In genomic region chr9:129655142-129655541, GRCh38 we compare ENCODE assay signal across 20 cellular contexts. TPM values are rescaled to one million over a fixed set of nuclear protein-coding genes. Genes with fewer than 3 reads are reported as not detected.
A peak's percentile ranks its signal among the peaks of the same experiment; 100 is the strongest.
DNase-seq lines count a peak whose midpoint lies in the region; ATAC-seq and TF ChIP-seq lines count a peak whose summit lies in the region.
"Had no signal": no experiment of that assay in that cellular context is flagged by ENCODE, and none has a peak within 500 bp of the region (broad histone marks: within the 10 kb centered on the region; RNA-seq: fewer than 3 reads in every experiment).

No MANE protein-coding gene starts in this region.

- H4K5ac ChIP-seq in IMR-90 (ENCODE audit: low read depth, low read length), result no peak overlapping the region

- H3K14ac ChIP-seq in IMR-90 (replicated peaks; ENCODE audit: low read depth, low read length) (no peak overlapping the region), neuronal stem cell (ENCODE audit: low read length) (no peak overlapping the region)

- TF ChIP-seq RAD21 in IMR-90 (IDR thresholded peaks at IDR 0.05; ENCODE audit: low read length), result no peak

- H3K4me1 ChIP-seq in BLaER1 (peaks cover 27% of the 10 kb centered on the region), IMR-90 (ENCODE audit: control insufficient read depth, insufficient read depth, low read length) (peaks cover 20% of the 10 kb centered on the region), neuronal stem cell (ENCODE audit: control insufficient read depth in 2 of 2, insufficient read depth in 1 of 2, low read depth in 1 of 2, low read length in 2 of 2) (peaks cover 0 to 5% of the 10 kb centered on the region in 2 donors)
- H3K4me1 ChIP-seq: HAP-1 had no signal

- H3K4me3 ChIP-seq in BLaER1 (no peak overlapping the region), IMR-90 (ENCODE audit: insufficient read depth, low read depth, low read length) (no peak overlapping the region), neuronal stem cell (ENCODE audit: low read length in 2 of 2) (no peak overlapping the region)
- H3K4me3 ChIP-seq: GM23248, HAP-1 had no signal

- CTCF ChIA-PET in IMR-90 (lab: Yijun Ruan, JAX), result interaction anchor here (0.7 kb wide), 1 partner anchor 68 kb away, joined by 3 read pairs; no protein-coding TSS in a partner anchor

- no peak overlapping the region for H3K27ac ChIP-seq in BLaER1
- no peak overlapping the region for H3K27ac ChIP-seq in IMR-90 (ENCODE audit: insufficient read depth, low read length)
- no peak overlapping the region for H3K27ac ChIP-seq in neuronal stem cell (replicated peaks; ENCODE audit: low read length)
- H3K27ac ChIP-seq: GM23248 had no signal

- H2BK20ac ChIP-seq in IMR-90 (ENCODE audit: low read depth, low read length), result no peak overlapping the region

- H2BK120ac ChIP-seq in IMR-90 (ENCODE audit: low read depth, low read length) (peak overlapping the region; percentile 60; the same call in 1 of the 2 replicates), neuronal stem cell (ENCODE audit: low read depth, low read length) (no peak overlapping the region)

- peak overlapping the region; percentile 21; the same call in 1 of the 2 replicates for H3K23ac ChIP-seq in IMR-90 (ENCODE audit: low read depth, low read length)
- peak overlapping the region; percentile 80 for H3K23ac ChIP-seq in neuronal stem cell (ENCODE audit: low read depth, low read length, poor library complexity)

- no peak for DNase-seq in IMR-90
- peak; percentile 66 for DNase-seq in left kidney (ENCODE audit: low read depth, low spot score)
- DNase-seq in neuronal stem cell (ENCODE audit: low spot score), result no peak
- DNase-seq in ecto neural progenitor cell (ENCODE audit: low spot score), result no peak
- DNase-seq in foreskin melanocyte, result no peak
- DNase-seq in left lobe of liver (ENCODE audit: low spot score), result no peak
- no peak for DNase-seq in activated CD8-positive, alpha-beta memory T cell treated with anti-CD3 and anti-CD28 coated beads for 24 hours
- DNase-seq: 8988T; C1 segment of cervical spinal cord; CD4-positive, CD25-positive, alpha-beta regulatory T cell; CD8-positive, alpha-beta memory T cell; COR-L47; GDM1; GM23248 had no signal

- H2AK5ac ChIP-seq in IMR-90 (ENCODE audit: low read depth, low read length), result peak overlapping the region; percentile 95
- no peak overlapping the region for H2AK5ac ChIP-seq in neuronal stem cell (ENCODE audit: low read depth, low read length)

- H2AFZ ChIP-seq in IMR-90 (replicated peaks; ENCODE audit: low read length, poor library complexity) (no peak overlapping the region), neuronal stem cell (ENCODE audit: low read length) (no peak overlapping the region)
- H2AFZ ChIP-seq: GM23248 had no signal

- no peak overlapping the region for H2AK9ac ChIP-seq in IMR-90 (replicated peaks; ENCODE audit: low read depth, low read length, poor library complexity)

- dilution Hi-C loops in IMR-90 (cut with HindIII; ENCODE audit: low sequenced_read_pairs, unreplicated experiment), result no loop called here

- ATAC-seq in IMR-90 (ENCODE audit: low read depth) (no peak), left lobe of liver (no peak)
- ATAC-seq: HepG2 had no signal

- WGBS in IMR-90 (ENCODE audit: extremely low coverage in 2 of 2, insufficient read length in 1 of 2), 2 experiments, result 97% methylated on average over 4 of the region's 7 CpGs; no CpG with 5 or more reads in 1 of the 2 experiments
- WGBS in neuronal stem cell (ENCODE audit: extremely low coverage in 2 of 2, insufficient read length in 2 of 2, insufficient replicate concordance in 1 of 2), 2 donors, result no CpG with 5 or more reads among the region's 7 CpGs

- H4K20me1 ChIP-seq in BLaER1 (no peaks in the 10 kb centered on the region; the same call in 1 of the 2 replicates), IMR-90 (ENCODE audit: insufficient read depth, low read length) (no peaks in the 10 kb centered on the region; the same call in 1 of the 2 replicates)

- in situ Hi-C loops in IMR-90 (cut with MboI; ENCODE audit: low sequenced_read_pairs), result no loop called here

- BruUV-seq in IMR-90 (replicated peaks; lab: Mats Ljungman, UMichigan), result no TSS peak

- H3K18ac ChIP-seq in IMR-90 (ENCODE audit: low read depth, low read length) (no peak overlapping the region), neuronal stem cell (ENCODE audit: low read length) (no peak overlapping the region)

- H3K9me3 ChIP-seq in BLaER1 (no peaks in the 10 kb centered on the region), IMR-90 (ENCODE audit: control insufficient read depth, insufficient read depth, low read length) (no peaks in the 10 kb centered on the region), neuronal stem cell (replicated peaks in 1 of 2; ENCODE audit: control insufficient read depth in 2 of 2, insufficient read depth in 1 of 2, low read depth in 1 of 2, low read length in 2 of 2) (peaks cover 0 to 4% of the 10 kb centered on the region in 2 donors)
- H3K9me3 ChIP-seq: HAP-1 had no signal

- H2BK5ac ChIP-seq in IMR-90 (ENCODE audit: low read depth, low read length, poor library complexity, severe bottlenecking) (no peak overlapping the region), neuronal stem cell (ENCODE audit: low read length) (no peak overlapping the region)

- H4K91ac ChIP-seq in IMR-90 (ENCODE audit: insufficient read depth, low read depth, low read length) (peak overlapping the region; percentile 60), neuronal stem cell (ENCODE audit: low read depth, low read length, poor library complexity) (no peak overlapping the region)

- no peak overlapping the region for H2BK12ac ChIP-seq in neuronal stem cell (ENCODE audit: low read length)

- H3K79me1 ChIP-seq in IMR-90 (ENCODE audit: low read depth in 1 of 2, low read length in 2 of 2), result peaks cover 0 to 12% of the 10 kb centered on the region in 2 experiments; a peak in 1 of 4 replicates
- no peaks in the 10 kb centered on the region for H3K79me1 ChIP-seq in neuronal stem cell (ENCODE audit: low read depth, low read length)

- no peak for TF ChIP-seq CTCF in IMR-90 (conservative IDR thresholded peaks at IDR 0.05; ENCODE audit: low read depth, low read length)

- peaks cover 7% of the 10 kb centered on the region; the same call in 1 of the 2 replicates for H3K9me1 ChIP-seq in IMR-90 (ENCODE audit: insufficient read depth, low read length)

- H2BK15ac ChIP-seq in IMR-90 (ENCODE audit: low read depth, low read length) (no peak overlapping the region), neuronal stem cell (ENCODE audit: low read length) (no peak overlapping the region)

- H3K27me3 ChIP-seq in BLaER1 (peaks cover 13% of the 10 kb centered on the region), IMR-90 (ENCODE audit: control insufficient read depth, insufficient read depth, low read length) (no peaks in the 10 kb centered on the region), neuronal stem cell (ENCODE audit: control insufficient read depth in 3 of 3, insufficient read depth in 3 of 3, low read depth in 1 of 3, low read length in 3 of 3) (peaks cover 0 to 48% (median 0%) of the 10 kb centered on the region in 3 experiments)

- intact Hi-C loops in IMR-90 (cut with micrococcal nuclease), result no loop called here

- no peak overlapping the region for H3K56ac ChIP-seq in IMR-90 (ENCODE audit: extremely low read depth, insufficient read depth, low read length)

- POLR2A ChIA-PET in IMR-90 (lab: Charles Lee; ENCODE audit: unreplicated experiment), result no interaction called here

- H3K4me2 ChIP-seq in BLaER1 (peak overlapping the region; percentile 75), IMR-90 (ENCODE audit: low read depth, low read length) (no peak overlapping the region), neuronal stem cell (ENCODE audit: insufficient read depth, low read length, poor library complexity, severe bottlenecking) (no peak overlapping the region)

- no peak overlapping the region for H3K9ac ChIP-seq in BLaER1
- H3K9ac ChIP-seq in IMR-90 (ENCODE audit: low read depth, low read length), result no peak overlapping the region
- no peak overlapping the region for H3K9ac ChIP-seq in neuronal stem cell (ENCODE audit: low read depth, low read length, poor library complexity)
- H3K9ac ChIP-seq: GM23248 had no signal

- no peak for TF ChIP-seq POLR2A in IMR-90 (IDR thresholded peaks at IDR 0.05; ENCODE audit: low read depth, low read length)

- H3K36me3 ChIP-seq in BLaER1, result no peaks in the 10 kb centered on the region
- H3K36me3 ChIP-seq in IMR-90 (ENCODE audit: control insufficient read depth, insufficient read depth, low read length), result no peaks in the 10 kb centered on the region
- peaks cover 0 to 2% of the 10 kb centered on the region in 2 donors for H3K36me3 ChIP-seq in neuronal stem cell (replicated peaks in 1 of 2; ENCODE audit: control insufficient read depth in 2 of 2, insufficient read depth in 2 of 2, low read length in 2 of 2)
- H3K36me3 ChIP-seq: HAP-1 had no signal

- H3K4ac ChIP-seq in IMR-90 (ENCODE audit: low read depth, low read length) (peak overlapping the region; percentile 83), neuronal stem cell (ENCODE audit: low read length) (no peak overlapping the region)

- H4K8ac ChIP-seq in IMR-90 (ENCODE audit: low read depth in 2 of 2, low read length in 2 of 2) (peak overlapping the region in 1 of 2 experiments; percentile 14; a peak in 1 of 4 replicates), neuronal stem cell (ENCODE audit: low read depth, low read length) (peak overlapping the region; percentile 43)

RNA-seq across cellular contexts. Expression of gene PRRX2, which starts 10.3 kb away (rescaled TPM):
- total RNA-seq in IMR-90 (2012; rRNA removed) (12.7 and 13.1 TPM in 2 replicates), left lobe of liver (not detected)
- polyA plus RNA-seq in IMR-90 (2012; rRNA removed), result 35.5 and 45.9 TPM in 2 replicates
- 19.5 and 46.6 TPM in 2 replicates for polyA plus RNA-seq in IMR-90 (2012; cell fraction: cytosol; rRNA removed)
- polyA plus RNA-seq in IMR-90 (2012; cell fraction: nucleus; rRNA removed; ENCODE audit: low replicate concordance), result 10.2 and 29.0 TPM in 2 replicates
- polyA plus RNA-seq in neuronal stem cell (2013, experiment 1 of 2), result 26.3 TPM
- polyA plus RNA-seq in neuronal stem cell (2013, experiment 2 of 2), result 25.0 TPM
- total RNA-seq: CD4-positive, CD25-positive, alpha-beta regulatory T cell; HepG2 had no signal
- polyA plus RNA-seq: CD4-positive, CD25-positive, alpha-beta regulatory T cell; CD8-positive, alpha-beta memory T cell had no signal

RNA-seq across cellular contexts. Expression of gene ASB6, which starts 13.2 kb away (rescaled TPM):
- total RNA-seq in IMR-90 (2012; rRNA removed) (9.4 and 9.7 TPM in 2 replicates), left lobe of liver (6.6 TPM)
- polyA plus RNA-seq in IMR-90 (2012; rRNA removed), result 28.9 and 31.4 TPM in 2 replicates
- polyA plus RNA-seq in IMR-90 (2012; cell fraction: cytosol; rRNA removed), result 22.2 and 27.8 TPM in 2 replicates
- polyA plus RNA-seq in IMR-90 (2012; cell fraction: nucleus; rRNA removed; ENCODE audit: low replicate concordance), result 42.0 and 79.1 TPM in 2 replicates
- 10.1 TPM for polyA plus RNA-seq in neuronal stem cell (2013, experiment 1 of 2)
- 10.5 TPM for polyA plus RNA-seq in neuronal stem cell (2013, experiment 2 of 2)

RNA-seq across cellular contexts. Expression of gene NTMT1, which starts 29.2 kb away (rescaled TPM):
- total RNA-seq in IMR-90 (2012; rRNA removed) (67.8 and 68.1 TPM in 2 replicates), left lobe of liver (19.9 TPM)
- polyA plus RNA-seq in IMR-90 (2012; rRNA removed), result 88.1 and 108 TPM in 2 replicates
- 57.5 and 92.6 TPM in 2 replicates for polyA plus RNA-seq in IMR-90 (2012; cell fraction: cytosol; rRNA removed)
- 56.2 and 66.4 TPM in 2 replicates for polyA plus RNA-seq in IMR-90 (2012; cell fraction: nucleus; rRNA removed; ENCODE audit: low replicate concordance)
- polyA plus RNA-seq in neuronal stem cell (2013, experiment 1 of 2), result 24.4 TPM
- polyA plus RNA-seq in neuronal stem cell (2013, experiment 2 of 2), result 22.5 TPM

RNA-seq across cellular contexts. Expression of gene C9orf50, which starts 34.2 kb away (rescaled TPM):
- not detected in 2 replicates for total RNA-seq in IMR-90 (2012; rRNA removed)
- polyA plus RNA-seq in IMR-90 (2012; rRNA removed), result 0.09 and 0.20 TPM in 2 replicates
- polyA plus RNA-seq in IMR-90 (2012; cell fraction: cytosol; rRNA removed), result 0.06 and 0.19 TPM in 2 replicates
- polyA plus RNA-seq in IMR-90 (2012; cell fraction: nucleus; rRNA removed; ENCODE audit: low replicate concordance), result 0.42 and 0.54 TPM in 2 replicates
- polyA plus RNA-seq in neuronal stem cell (2013, experiment 1 of 2), result 0.11 TPM
- polyA plus RNA-seq in neuronal stem cell (2013, experiment 2 of 2), result 0.07 TPM
- total RNA-seq in left lobe of liver, result not detected
- total RNA-seq: A673; CD4-positive, CD25-positive, alpha-beta regulatory T cell; CD8-positive, alpha-beta memory T cell; Daoy; H4; HepG2 had no signal
- polyA plus RNA-seq: CD4-positive, CD25-positive, alpha-beta regulatory T cell; CD8-positive, alpha-beta memory T cell; HepG2 had no signal

Comparison
In these comparisons a context has a peak if more than half of its experiments do, and no peak if none do; other contexts are left out.
1. RNA of gene PRRX2, which starts 10.3 kb away (total RNA-seq): 12.7 to 13.1 TPM in IMR-90; not detected in left lobe of liver (single experiment); every median in the first group is over 10 times any median in the second.